In genomic region chr7:56007167-56007652, GRCh38 we compare ENCODE assay signal across 11 cellular contexts. TPM values are rescaled to one million over a fixed set of nuclear protein-coding genes. Genes with fewer than 3 reads are reported as not detected.
A peak's percentile ranks its signal among the peaks of the same experiment; 100 is the strongest.
DNase-seq lines count a peak whose midpoint lies in the region; ATAC-seq and TF ChIP-seq lines count a peak whose summit lies in the region.
"Had no signal": no experiment of that assay in that cellular context is flagged by ENCODE, and none has a peak within 500 bp of the region (broad histone marks: within the 10 kb centered on the region; RNA-seq: fewer than 3 reads in every experiment).

No MANE protein-coding gene starts in this region.

- no peaks in the 10 kb centered on the region for H4K20me1 ChIP-seq in BLaER1

- H3K9ac ChIP-seq in BLaER1, result peak overlapping the region; percentile 53; the same call in 1 of the 2 replicates

- no peak overlapping the region for H3K27ac ChIP-seq in BLaER1
- H3K27ac ChIP-seq: gastrocnemius medialis, SJCRH30 had no signal

- no peak for TF ChIP-seq POLR2A in GM18505 (IDR thresholded peaks at IDR 0.05; ENCODE audit: borderline replicate concordance, extremely low read depth, insufficient read depth, insufficient read length)

- no peaks in the 10 kb centered on the region for H3K27me3 ChIP-seq in BLaER1
- H3K27me3 ChIP-seq: gastrocnemius medialis, SJCRH30 had no signal

- H3K4me1 ChIP-seq in BLaER1, result peaks cover 39% of the 10 kb centered on the region
- H3K4me1 ChIP-seq: gastrocnemius medialis had no signal

- H3K4me3 ChIP-seq in BLaER1, result no peak overlapping the region
- H3K4me3 ChIP-seq: gastrocnemius medialis, SJCRH30 had no signal

- peaks cover 19% of the 10 kb centered on the region for H3K36me3 ChIP-seq in BLaER1
- H3K36me3 ChIP-seq: gastrocnemius medialis had no signal

- intact Hi-C loops in left colon (cut with DNase I, micrococcal nuclease), result loop anchor here (5.0 to 10.0 kb wide), 2 partner anchors 65 to 68 kb away; no protein-coding TSS in a partner anchor

- H3K4me2 ChIP-seq in BLaER1, result peak overlapping the region; percentile 69

- ATAC-seq in GM19463 (IDR thresholded peaks at IDR 0.05; ENCODE audit: unreplicated experiment) (peak; percentile 41), left colon (peak; percentile 10), GM18870 (IDR thresholded peaks at IDR 0.05; ENCODE audit: unreplicated experiment) (no peak), GM18505 (IDR thresholded peaks at IDR 0.05; ENCODE audit: unreplicated experiment) (no peak)
- ATAC-seq: effector memory CD8-positive, alpha-beta T cell; gastrocnemius medialis had no signal

- no peaks in the 10 kb centered on the region for H3K9me3 ChIP-seq in BLaER1
- H3K9me3 ChIP-seq: gastrocnemius medialis, SJCRH30 had no signal

- DNase-seq in RPMI7951 (ENCODE audit: low read depth) (peak; percentile 18), left colon (no peak), GOT3 (lab: John Stamatoyannopoulos, UW) (no peak)
- DNase-seq: effector memory CD8-positive, alpha-beta T cell; gastrocnemius medialis; right cardiac atrium had no signal

RNA-seq across cellular contexts. Expression of gene NIPSNAP2, which starts 42.8 kb away (rescaled TPM):
- 66.2 and 76.7 TPM in 2 replicates for total RNA-seq in RPMI7951 (2014; rRNA removed; shearing (Covaris generic))
- total RNA-seq in left colon, result 10 to 100 TPM; 57.9 to 77.8 TPM

RNA-seq across cellular contexts. Expression of gene PSPH, which starts 44.0 kb away (rescaled TPM):
- total RNA-seq in RPMI7951 (2014; rRNA removed; shearing (Covaris generic)), result 82.3 and 98.0 TPM in 2 replicates
- total RNA-seq in left colon, result 10 to 100 TPM in 1 of 2 donors, 1 to 10 TPM in 1; 8.5 to 10.9 TPM

RNA-seq across cellular contexts. Expression of gene CCT6A, which starts 44.4 kb away (rescaled TPM):
- 372 and 490 TPM in 2 replicates for total RNA-seq in RPMI7951 (2014; rRNA removed; shearing (Covaris generic))
- total RNA-seq in left colon, result 10 to 100 TPM; 65.1 to 76.7 TPM

RNA-seq across cellular contexts. Expression of gene MRPS17, which starts 55.5 kb away (rescaled TPM):
- 29.7 and 29.9 TPM in 2 replicates for total RNA-seq in RPMI7951 (2014; rRNA removed; shearing (Covaris generic))
- 10 to 100 TPM; 10.4 to 14.7 TPM for total RNA-seq in left colon

RNA-seq across cellular contexts. Expression of gene SUMF2, which starts 56.9 kb away (rescaled TPM):
- total RNA-seq in RPMI7951 (2014; rRNA removed; shearing (Covaris generic)), result 107 and 119 TPM in 2 replicates
- total RNA-seq in left colon, result 100 to 1,000 TPM in 1 of 2 donors, 10 to 100 TPM in 1; 96.5 to 100 TPM

Comparison
In these comparisons a context has a peak if more than half of its experiments do, and no peak if none do; other contexts are left out.
1. ATAC-seq: peak in GM19463 (single experiment) and left colon (single experiment); none in GM18870 (single experiment) and GM18505 (single experiment).